21 cellular contexts compared by ENCODE assay signal in genomic region chr4:118327554-118328241, GRCh38. TPM values are rescaled to one million over a fixed set of nuclear protein-coding genes. Genes with fewer than 3 reads are reported as not detected.
A peak's percentile ranks its signal among the peaks of the same experiment; 100 is the strongest.
DNase-seq lines count a peak whose midpoint lies in the region; ATAC-seq and TF ChIP-seq lines count a peak whose summit lies in the region.
"Had no signal": no experiment of that assay in that cellular context is flagged by ENCODE, and none has a peak within 500 bp of the region (broad histone marks: within the 10 kb centered on the region; RNA-seq: fewer than 3 reads in every experiment).

No MANE protein-coding gene starts in this region.

- H3K79me2 ChIP-seq in GM23248 (ENCODE audit: insufficient read depth) = no peaks in the 10 kb centered on the region

- peak overlapping the region; percentile 6; the same call in 1 of the 2 replicates for H3K9ac ChIP-seq in GM23248
- H3K9ac ChIP-seq: BLaER1 had no signal

- H2AFZ ChIP-seq in GM23248 = no peak overlapping the region

- no peaks in the 10 kb centered on the region for H3K27me3 Mint-ChIP-seq in WTC11 (ENCODE audit: low read depth)
- H3K27me3 Mint-ChIP-seq in mesothelial cell of epicardium (ENCODE audit: low read depth) = no peaks in the 10 kb centered on the region

- CTCF ChIA-PET in WTC11 (lab: Charles Lee) = interaction anchor here (0.6 kb wide), 1 partner anchor 490 kb away, joined by 3 read pairs; no protein-coding TSS in a partner anchor

- H3K4me1 ChIP-seq in GM23248 (ENCODE audit: insufficient read depth) = peaks cover 24% of the 10 kb centered on the region
- H3K4me1 ChIP-seq: adrenal gland, BLaER1, foreskin keratinocyte, SJSA1 had no signal

- TF ChIP-seq CTCF in AG09309 (IDR thresholded peaks at IDR 0.05; ENCODE audit: control insufficient read depth, insufficient read depth, low read depth, low read length, missing control alignments) = no peak
- no peak for TF ChIP-seq CTCF in WTC11 (IDR thresholded peaks at IDR 0.05)
- TF ChIP-seq CTCF in mesothelial cell of epicardium (IDR thresholded peaks at IDR 0.05; ENCODE audit: unreplicated experiment) = no peak

- DNase-seq in AG09309 (ENCODE audit: low read depth) (peak; percentile 84), GM23248 (peak; percentile 59), WTC11 (ENCODE audit: low spot score) (no peak), mesothelial cell of epicardium (ENCODE audit: low spot score in 2 of 2, unreplicated experiment in 2 of 2) (no peak), cerebellar cortex (ENCODE audit: low spot score) (no peak), SIG-M5 (lab: John Stamatoyannopoulos, UW) (no peak)
- DNase-seq: activated CD4-positive, alpha-beta T cell treated with anti-CD3 and anti-CD28 coated beads for 1 hour; activated CD8-positive, alpha-beta memory T cell treated with anti-CD3 and anti-CD28 coated beads, Interleukin-2, amount 10 ng/mL, durations not matched to agents 7 days and 5 days; adrenal gland; caudate nucleus; DMS53; effector memory CD8-positive, alpha-beta T cell; foreskin keratinocyte; HCEC 1CT; T-helper 9 cell had no signal

- H3K4me2 ChIP-seq in GM23248 (ENCODE audit: unreplicated experiment) = peak overlapping the region; percentile 66
- H3K4me2 ChIP-seq: BLaER1 had no signal

- ATAC-seq in WTC11 = no peak
- no peak for ATAC-seq in HG03432 (IDR thresholded peaks at IDR 0.05; ENCODE audit: unreplicated experiment)
- no peak for ATAC-seq in HG02571 (IDR thresholded peaks at IDR 0.05; ENCODE audit: unreplicated experiment)
- ATAC-seq: activated CD8-positive, alpha-beta memory T cell treated with anti-CD3 and anti-CD28 coated beads, Interleukin-2, amount 10 ng/mL, durations not matched to agents 7 days and 5 days; effector memory CD8-positive, alpha-beta T cell; foreskin keratinocyte had no signal

- H3K4me1 Mint-ChIP-seq in WTC11 (peaks cover 36% of the 10 kb centered on the region), mesothelial cell of epicardium (peaks cover 53% of the 10 kb centered on the region)
- H3K4me1 Mint-ChIP-seq: activated CD8-positive, alpha-beta memory T cell treated with anti-CD3 and anti-CD28 coated beads, Interleukin-2, amount 10 ng/mL, durations not matched to agents 7 days and 5 days had no signal

- peak overlapping the region; percentile 18; the same call in 1 of the 2 replicates for H3K27ac ChIP-seq in GM23248
- H3K27ac ChIP-seq: adrenal gland, BLaER1, foreskin keratinocyte, SJSA1 had no signal

- H3K9me3 Mint-ChIP-seq in WTC11 (no peaks in the 10 kb centered on the region), mesothelial cell of epicardium (no peaks in the 10 kb centered on the region)
- H3K9me3 Mint-ChIP-seq: activated T-helper 2 cell treated with anti-CD3 and anti-CD28 coated beads, Interferon-gamma antibody, Interleukin-2, Interleukin-4, amounts not matched to agents 10 μg/mL and 5 μg/mL and 100 μg/mL, durations not matched to agents 14 hours and 24 hours and 36 hours; effector memory CD8-positive, alpha-beta T cell had no signal

- no peak overlapping the region for H3K4me3 ChIP-seq in AG09309 (ENCODE audit: control insufficient read depth, low read depth, low read length)
- H3K4me3 ChIP-seq in GM23248 = peak overlapping the region; percentile 39
- H3K4me3 ChIP-seq: adrenal gland, BLaER1, SJSA1 had no signal

- H4K20me1 ChIP-seq in GM23248 (ENCODE audit: insufficient read depth) = no peaks in the 10 kb centered on the region
- H4K20me1 ChIP-seq: BLaER1 had no signal

- 0 out of 2 replicates have a peak overlapping the region, but pooled peaks have one; percentile 2 for H3K27ac Mint-ChIP-seq in WTC11
- H3K27ac Mint-ChIP-seq in mesothelial cell of epicardium = peak overlapping the region; percentile 40
- H3K27ac Mint-ChIP-seq: activated CD8-positive, alpha-beta memory T cell treated with anti-CD3 and anti-CD28 coated beads, Interleukin-2, amount 10 ng/mL, durations not matched to agents 7 days and 5 days; activated T-helper 2 cell treated with anti-CD3 and anti-CD28 coated beads, Interferon-gamma antibody, Interleukin-2, Interleukin-4, amounts not matched to agents 10 μg/mL and 5 μg/mL and 100 μg/mL, durations not matched to agents 14 hours and 24 hours and 36 hours; effector memory CD8-positive, alpha-beta T cell had no signal

- no peaks in the 10 kb centered on the region for H3K27me3 ChIP-seq in GM23248 (replicated peaks; ENCODE audit: insufficient read depth)
- H3K27me3 ChIP-seq: adrenal gland, BLaER1, foreskin keratinocyte, SJSA1 had no signal

- H3K36me3 Mint-ChIP-seq in WTC11 (no peaks in the 10 kb centered on the region), mesothelial cell of epicardium (peaks cover 1% of the 10 kb centered on the region)
- H3K36me3 Mint-ChIP-seq: activated CD8-positive, alpha-beta memory T cell treated with anti-CD3 and anti-CD28 coated beads, Interleukin-2, amount 10 ng/mL, durations not matched to agents 7 days and 5 days had no signal

- WGBS in GM23248 (ENCODE audit: low coverage in 1 of 2, low lambda C conversion rate in 2 of 2, missing lambda C conversion rate in 2 of 2), 2 experiments = 1 to 2% methylated on average over 4 of the region's 4 CpGs

- H3K4me3 Mint-ChIP-seq in WTC11 (no peak overlapping the region), mesothelial cell of epicardium (no peak overlapping the region)
- H3K4me3 Mint-ChIP-seq: activated CD8-positive, alpha-beta memory T cell treated with anti-CD3 and anti-CD28 coated beads, Interleukin-2, amount 10 ng/mL, durations not matched to agents 7 days and 5 days; effector memory CD8-positive, alpha-beta T cell had no signal

- no peaks in the 10 kb centered on the region for H3K36me3 ChIP-seq in GM23248 (ENCODE audit: low read depth)
- H3K36me3 ChIP-seq: adrenal gland, BLaER1, SJSA1 had no signal

- POLR2A ChIA-PET in WTC11 (lab: Charles Lee) = no interaction called here

- in situ Hi-C loops in GM23248 (cut with MboI) = no loop called here

- no peaks in the 10 kb centered on the region for H3K9me3 ChIP-seq in GM23248 (ENCODE audit: low read depth)
- H3K9me3 ChIP-seq: adrenal gland, BLaER1, SJSA1 had no signal

- H3K9me2 ChIP-seq in GM23248 (ENCODE audit: insufficient read depth) = no peaks in the 10 kb centered on the region

- peaks cover 14% of the 10 kb centered on the region for H3F3A ChIP-seq in GM23248 (ENCODE audit: insufficient read depth)

TF ChIP-seq in WTC11, 78 proteins besides CTCF, POLR2A, EP300 and RAD21 (continues in another document):
- TF ChIP-seq FOXP4 (CRISPR knock-in tag; IDR thresholded peaks at IDR 0.05) = no peak
- no peak for TF ChIP-seq NR2C2 (CRISPR knock-in tag; IDR thresholded peaks at IDR 0.05)
- TF ChIP-seq, protein P1, sequence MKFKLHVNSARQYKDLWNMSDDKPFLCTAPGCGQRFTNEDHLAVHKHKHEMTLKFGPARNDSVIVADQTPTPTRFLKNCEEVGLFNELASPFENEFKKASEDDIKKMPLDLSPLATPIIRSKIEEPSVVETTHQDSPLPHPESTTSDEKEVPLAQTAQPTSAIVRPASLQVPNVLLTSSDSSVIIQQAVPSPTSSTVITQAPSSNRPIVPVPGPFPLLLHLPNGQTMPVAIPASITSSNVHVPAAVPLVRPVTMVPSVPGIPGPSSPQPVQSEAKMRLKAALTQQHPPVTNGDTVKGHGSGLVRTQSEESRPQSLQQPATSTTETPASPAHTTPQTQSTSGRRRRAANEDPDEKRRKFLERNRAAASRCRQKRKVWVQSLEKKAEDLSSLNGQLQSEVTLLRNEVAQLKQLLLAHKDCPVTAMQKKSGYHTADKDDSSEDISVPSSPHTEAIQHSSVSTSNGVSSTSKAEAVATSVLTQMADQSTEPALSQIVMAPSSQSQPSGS (CRISPR knock-in tag; IDR thresholded peaks at IDR 0.05; ENCODE audit: borderline replicate concordance, low read depth) = no peak
- TF ChIP-seq TCF7 (CRISPR knock-in tag; IDR thresholded peaks at IDR 0.05; ENCODE audit: low read depth) = no peak

RNA-seq across cellular contexts. Expression of gene PRSS12, which starts 25.1 kb away (rescaled TPM):
- total RNA-seq in GM23248 (2014; rRNA removed; shearing (Covaris generic)) = 30.0 and 33.6 TPM in 2 replicates
- polyA plus RNA-seq in GM23248 (2016; fragmentation: Nextera tagmentation; extraction: Ambion mirVana) = 10.0 and 10.2 TPM in 2 replicates
- 8.4 to 14.1 TPM (median 10.5 TPM) in 3 replicates for total RNA-seq in WTC11 (2021)
- total RNA-seq in mesothelial cell of epicardium = 43.5 to 46.7 TPM (median 46.2 TPM) in 3 replicates
- total RNA-seq: activated CD8-positive, alpha-beta memory T cell treated with anti-CD3 and anti-CD28 coated beads, Interleukin-2, amount 10 ng/mL, durations not matched to agents 7 days and 5 days; activated T-helper 2 cell treated with anti-CD3 and anti-CD28 coated beads, Interferon-gamma antibody, Interleukin-2, Interleukin-4, amounts not matched to agents 10 μg/mL and 5 μg/mL and 100 μg/mL, durations not matched to agents 14 hours and 24 hours and 36 hours; OCI-LY7 had no signal

Comparison
In these comparisons a context has a peak if more than half of its experiments do, and no peak if none do; other contexts are left out.
1. DNase-seq: peak in AG09309 (single experiment) and GM23248 (single experiment); none in WTC11 (single experiment), mesothelial cell of epicardium (0 of 2), cerebellar cortex (single experiment) and SIG-M5 (single experiment).